ENCODE assay signal across 18 cellular contexts in the genomic region with DNA sequence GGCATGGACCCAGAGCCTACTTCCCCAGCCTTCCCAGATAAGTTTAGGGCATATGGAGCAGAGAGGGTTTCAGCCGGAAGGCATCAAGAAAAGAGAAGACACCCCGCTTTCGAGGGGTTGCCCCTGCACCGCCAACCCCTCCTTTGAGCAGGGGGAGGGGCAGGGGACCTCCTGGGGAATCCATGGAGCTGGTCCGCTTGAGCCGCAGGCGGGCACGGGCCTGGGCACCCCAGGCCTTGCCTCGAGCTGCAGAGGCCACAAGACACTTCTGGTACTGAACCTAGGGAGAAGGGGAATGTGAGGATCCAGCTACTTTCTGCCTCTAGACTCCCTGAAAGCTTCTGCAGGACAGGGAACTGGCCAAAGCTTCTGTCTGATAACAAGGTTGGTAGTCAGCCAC. TPM values are rescaled to one million over a fixed set of nuclear protein-coding genes. Genes with fewer than 3 reads are reported as not detected.
DNase-seq lines count a peak whose midpoint lies in the region; ATAC-seq and TF ChIP-seq lines count a peak whose summit lies in the region.
"Had no signal": no experiment of that assay in that cellular context is flagged by ENCODE, and none has a peak within 500 bp of the region (broad histone marks: within the 10 kb centered on the region; RNA-seq: fewer than 3 reads in every experiment).

No MANE protein-coding gene starts in this region.

- no peak overlapping the region for H2AFZ ChIP-seq in hepatocyte
- H2AFZ ChIP-seq in smooth muscle cell (ENCODE audit: low read depth), result no peak overlapping the region

- H3K4me1 ChIP-seq in Caco-2 (peaks cover 20% of the 10 kb centered on the region; the same call in 1 of the 2 replicates), hepatocyte (ENCODE audit: insufficient read depth) (peaks cover 12% of the 10 kb centered on the region), smooth muscle cell (ENCODE audit: low read depth) (peaks cover 20% of the 10 kb centered on the region), right cardiac atrium (ENCODE audit: control insufficient read depth, insufficient read depth, low read length) (peaks cover 11% of the 10 kb centered on the region)

- no peak for ATAC-seq in GM21717 (IDR thresholded peaks at IDR 0.05; ENCODE audit: unreplicated experiment)
- ATAC-seq in right cardiac atrium, result no peak
- ATAC-seq: Panc1 had no signal

- peak overlapping the region; percentile 91 for H3K27ac Mint-ChIP-seq in Caco-2 (ENCODE audit: unreplicated experiment)

- POLR2A ChIA-PET in Caco-2 (lab: Charles Lee) (interaction anchor here (1.1 kb wide), 1 partner anchor 89 kb away, joined by 4 read pairs; a partner anchor contains a TSS), RWPE1 (lab: Yijun Ruan, JAX; ENCODE audit: low non-redundant PET) (interaction anchor here (0.6 to 0.8 kb wide), 2 partner anchors 9 to 28 kb away, joined by 3 read pairs; no protein-coding TSS in a partner anchor)

- H3K36me3 Mint-ChIP-seq in Caco-2 (ENCODE audit: insufficient read depth, unreplicated experiment), result peaks cover 47% of the 10 kb centered on the region

- no peaks in the 10 kb centered on the region for H3K9me2 ChIP-seq in hepatocyte (replicated peaks; ENCODE audit: insufficient read depth)

- H3F3A ChIP-seq in smooth muscle cell (ENCODE audit: low read depth), result no peaks in the 10 kb centered on the region

- 98% methylated on average over 9 of the region's 9 CpGs for WGBS in hepatocyte (ENCODE audit: low lambda C conversion rate, missing lambda C conversion rate)
- WGBS in smooth muscle cell (ENCODE audit: low lambda C conversion rate), result 96% methylated on average over 9 of the region's 9 CpGs
- 92% methylated on average over 9 of the region's 9 CpGs for WGBS in right cardiac atrium

- TF ChIP-seq CTCF in Caco-2 (IDR thresholded peaks at IDR 0.05; ENCODE audit: insufficient read depth in 1 of 2, low read depth in 1 of 2, low read length in 1 of 2, severe bottlenecking in 1 of 2, unreplicated experiment in 1 of 2), result no peak
- TF ChIP-seq CTCF in RWPE1 (conservative IDR thresholded peaks at IDR 0.05; ENCODE audit: low read depth), result no peak
- TF ChIP-seq CTCF in hepatocyte (IDR thresholded peaks at IDR 0.05; ENCODE audit: poor library complexity), result no peak
- no peak for TF ChIP-seq CTCF in smooth muscle cell (IDR thresholded peaks at IDR 0.05; ENCODE audit: borderline replicate concordance, insufficient read depth, poor library complexity, severe bottlenecking)

- H3K27me3 Mint-ChIP-seq in Caco-2 (ENCODE audit: insufficient read depth, unreplicated experiment), result no peaks in the 10 kb centered on the region

- H3K9me3 Mint-ChIP-seq in Caco-2 (ENCODE audit: unreplicated experiment), result no peaks in the 10 kb centered on the region
- H3K9me3 Mint-ChIP-seq: activated T-helper 2 cell treated with anti-CD3 and anti-CD28 coated beads, Interferon-gamma antibody, Interleukin-2, Interleukin-4, amounts not matched to agents 10 μg/mL and 5 μg/mL and 100 μg/mL, durations not matched to agents 14 hours and 24 hours and 36 hours had no signal

- H3K27me3 ChIP-seq in Caco-2 (replicated peaks; ENCODE audit: control insufficient read depth, insufficient read depth, low read length) (no peaks in the 10 kb centered on the region), hepatocyte (no peaks in the 10 kb centered on the region), smooth muscle cell (ENCODE audit: low read depth) (no peaks in the 10 kb centered on the region), right cardiac atrium (ENCODE audit: control insufficient read depth, insufficient read depth) (no peaks in the 10 kb centered on the region)

- peaks cover 5% of the 10 kb centered on the region for H4K20me1 ChIP-seq in hepatocyte (ENCODE audit: insufficient read depth, poor library complexity, severe bottlenecking)
- peaks cover 26% of the 10 kb centered on the region for H4K20me1 ChIP-seq in smooth muscle cell (ENCODE audit: low read depth)

- DNase-seq in Caco-2 (no peak), RWPE1 (ENCODE audit: low spot score) (no peak), hepatocyte (ENCODE audit: low spot score) (no peak), smooth muscle cell (lab: John Stamatoyannopoulos, UW; ENCODE audit: unreplicated experiment) (no peak), SHP77 treated with DMSO at 0.1 percent for 48 hours (lab: John Stamatoyannopoulos, UW) (no peak), right cardiac atrium (no peak)
- DNase-seq: activated CD4-positive, alpha-beta T cell treated with anti-CD3 and anti-CD28 coated beads, Interleukin-2, amount 50 U/mL, for 48 hours; aorta; DMS79; kidney glomerular epithelial cell; NCI-H2081 treated with DMSO at 0.1 percent for 48 hours; NCI-H526; posterior cingulate gyrus; stimulated activated CD4-positive, alpha-beta T cell treated with anti-CD3 and anti-CD28 coated beads, Interleukin-15, amount 100 ng/mL, for 24 hours had no signal

- H3K9me3 ChIP-seq in Caco-2 (no peaks in the 10 kb centered on the region), hepatocyte (ENCODE audit: low read depth) (no peaks in the 10 kb centered on the region), smooth muscle cell (replicated peaks; ENCODE audit: low read depth) (no peaks in the 10 kb centered on the region), right cardiac atrium (ENCODE audit: control insufficient read depth, low read length) (no peaks in the 10 kb centered on the region)

- no peak overlapping the region for H3K9ac ChIP-seq in smooth muscle cell (ENCODE audit: low read depth)
- H3K9ac ChIP-seq: BLaER1 had no signal

- peaks cover 32% of the 10 kb centered on the region for H3K4me1 Mint-ChIP-seq in Caco-2 (ENCODE audit: low read depth, unreplicated experiment)

- CTCF ChIA-PET in Caco-2 (lab: Charles Lee), result no interaction called here
- CTCF ChIA-PET in RWPE1 (lab: Yijun Ruan, JAX), result interaction anchor here (0.6 to 2.2 kb wide), 3 partner anchors 80 to 105 kb away, joined by 3 to 10 read pairs (median 7); a partner anchor contains a TSS

- BruUV-seq in Caco-2 (replicated peaks; lab: Mats Ljungman, UMichigan), result no TSS peak

- H3K36me3 ChIP-seq in Caco-2 (ENCODE audit: control insufficient read depth, insufficient read depth, low read length), result no peaks in the 10 kb centered on the region; the same call in 1 of the 2 replicates
- no peaks in the 10 kb centered on the region for H3K36me3 ChIP-seq in hepatocyte (replicated peaks; ENCODE audit: insufficient read depth, low read depth)
- no peaks in the 10 kb centered on the region for H3K36me3 ChIP-seq in smooth muscle cell (ENCODE audit: low read depth)
- H3K36me3 ChIP-seq: BLaER1 had no signal

- intact Hi-C loops in Caco-2 (cut with micrococcal nuclease; ENCODE audit: unreplicated experiment) (loop anchor here (5.0 kb wide), 1 partner anchor 156 kb away; a partner anchor contains a TSS), right cardiac atrium (cut with DNase I) (loop anchor here in 2 of 4 donors (5.0 kb wide), 2 partner anchors 79 to 84 kb away; a partner anchor contains a TSS)

- no peak overlapping the region for H3K4me3 ChIP-seq in Caco-2 (ENCODE audit: low read depth, low read length)
- H3K4me3 ChIP-seq in hepatocyte, result no peak overlapping the region
- no peak overlapping the region for H3K4me3 ChIP-seq in smooth muscle cell
- no peak overlapping the region for H3K4me3 ChIP-seq in right cardiac atrium (ENCODE audit: low read length)
- H3K4me3 ChIP-seq: BLaER1 had no signal

- H3K27ac ChIP-seq in RWPE1, result peak overlapping the region; percentile 72
- peak overlapping the region; percentile 95 for H3K27ac ChIP-seq in hepatocyte
- H3K27ac ChIP-seq in smooth muscle cell (ENCODE audit: low read depth), result peak overlapping the region; percentile 86
- no peak overlapping the region for H3K27ac ChIP-seq in right cardiac atrium (ENCODE audit: low read length)
- H3K27ac ChIP-seq: BLaER1 had no signal

- H3K4me3 Mint-ChIP-seq in Caco-2 (ENCODE audit: unreplicated experiment), result no peak overlapping the region

- H3K79me2 ChIP-seq in hepatocyte, result peaks cover 45% of the 10 kb centered on the region
- H3K79me2 ChIP-seq in smooth muscle cell (ENCODE audit: low read depth), result peaks cover 43% of the 10 kb centered on the region

- H3K4me2 ChIP-seq in hepatocyte, result no peak overlapping the region
- H3K4me2 ChIP-seq in smooth muscle cell, result no peak overlapping the region
- H3K4me2 ChIP-seq: BLaER1 had no signal

RNA-seq across cellular contexts. Expression of a gene that starts 1.3 kb away (rescaled TPM):
- total RNA-seq in Caco-2 (2022), result 44.0 and 50.3 TPM in 2 replicates
- total RNA-seq in hepatocyte, result 24.4 and 26.5 TPM in 2 replicates
- 66.4 and 66.6 TPM in 2 replicates for polyA plus RNA-seq in hepatocyte
- total RNA-seq in smooth muscle cell, result 44.6 and 61.4 TPM in 2 replicates
- 144 and 146 TPM in 2 replicates for polyA plus RNA-seq in smooth muscle cell
- 10 to 100 TPM; 25.9 to 32.7 (median 28.2) TPM for total RNA-seq in right cardiac atrium
- polyA plus RNA-seq in right cardiac atrium, result 31.1 TPM

RNA-seq across cellular contexts. Expression of a gene that starts 5.9 kb away (rescaled TPM):
- total RNA-seq in Caco-2 (2022), result 23.4 and 25.1 TPM in 2 replicates
- total RNA-seq in hepatocyte, result 19.5 and 21.0 TPM in 2 replicates
- 41.5 and 51.5 TPM in 2 replicates for polyA plus RNA-seq in hepatocyte
- 11.5 and 19.0 TPM in 2 replicates for total RNA-seq in smooth muscle cell
- polyA plus RNA-seq in smooth muscle cell, result 18.8 and 28.3 TPM in 2 replicates
- 10 to 100 TPM; 13.2 to 19.2 (median 16.0) TPM for total RNA-seq in right cardiac atrium
- 16.7 TPM for polyA plus RNA-seq in right cardiac atrium

RNA-seq across cellular contexts. Expression of a gene that starts 6.1 kb away (rescaled TPM):
- total RNA-seq in Caco-2 (2022) (79.5 and 91.3 TPM in 2 replicates), hepatocyte (29.2 and 34.1 TPM in 2 replicates), smooth muscle cell (38.1 and 42.7 TPM in 2 replicates), right cardiac atrium (10 to 100 TPM; 58.2 to 77.3 (median 71.0) TPM)
- polyA plus RNA-seq in hepatocyte (70.4 and 81.0 TPM in 2 replicates), smooth muscle cell (75.4 and 82.9 TPM in 2 replicates), right cardiac atrium (44.6 TPM)

RNA-seq across cellular contexts. Expression of a gene that starts 11.1 kb away (rescaled TPM):
- total RNA-seq in Caco-2 (2022) (7.6 and 8.0 TPM in 2 replicates), hepatocyte (2.7 and 3.5 TPM in 2 replicates), smooth muscle cell (not detected in 2 replicates), right cardiac atrium (10 to 100 TPM; 11.2 to 24.0 (median 13.2) TPM)
- polyA plus RNA-seq in hepatocyte (6.6 and 6.9 TPM in 2 replicates), smooth muscle cell (3.4 and 4.1 TPM in 2 replicates), right cardiac atrium (24.6 TPM)
